In genomic region chr9:122930933-122931850, GRCh38 we compare ENCODE assay signal across 1 cellular context.
A peak's percentile ranks its signal among the peaks of the same experiment; 100 is the strongest.
TF ChIP-seq lines count a peak whose summit lies in the region.

Gene ZBTB26, minus strand, starts transcription at chr9:122931512. Its CDS starts 11,578 bp downstream, at chr9:122919934.

TF ChIP-seq in WTC11, 78 proteins besides CTCF, POLR2A, EP300 and RAD21 (continued from another document):
- TF ChIP-seq PREB (CRISPR knock-in tag; IDR thresholded peaks at IDR 0.05; ENCODE audit: borderline replicate concordance) (no peak), CBFB (CRISPR knock-in tag; IDR thresholded peaks at IDR 0.05; ENCODE audit: low read depth) (no peak), ELF4 (CRISPR knock-in tag; IDR thresholded peaks at IDR 0.05; ENCODE audit: low read depth) (no peak), TP53 (CRISPR knock-in tag; IDR thresholded peaks at IDR 0.05) (no peak), ZNF423 (CRISPR knock-in tag; IDR thresholded peaks at IDR 0.05) (peak; percentile 6; the same call in 1 of the 2 replicates), NFATC4 (CRISPR knock-in tag; IDR thresholded peaks at IDR 0.05) (no peak), SMAD3 (CRISPR knock-in tag; IDR thresholded peaks at IDR 0.05; ENCODE audit: borderline replicate concordance) (no peak), TCF7 (CRISPR knock-in tag; IDR thresholded peaks at IDR 0.05; ENCODE audit: low read depth) (no peak), ZNF671 (CRISPR knock-in tag; IDR thresholded peaks at IDR 0.05) (no peak), HMGXB4 (CRISPR knock-in tag; IDR thresholded peaks at IDR 0.05) (no peak; the same call in 1 of the 2 replicates), MAX (CRISPR knock-in tag; IDR thresholded peaks at IDR 0.05) (peak; percentile 50; the same call in 1 of the 2 replicates), ERG (CRISPR knock-in tag; IDR thresholded peaks at IDR 0.05) (no peak), ARID4B (CRISPR knock-in tag; IDR thresholded peaks at IDR 0.05; ENCODE audit: borderline replicate concordance) (peak; percentile 87; the same call in 1 of the 2 replicates), PRRX2 (CRISPR knock-in tag; IDR thresholded peaks at IDR 0.05) (no peak), GRHL2 (CRISPR knock-in tag; IDR thresholded peaks at IDR 0.05; ENCODE audit: insufficient replicate concordance, severe bottlenecking) (no peak), SOX15 (CRISPR knock-in tag; IDR thresholded peaks at IDR 0.05) (no peak), ZNF396 (CRISPR knock-in tag; IDR thresholded peaks at IDR 0.05; ENCODE audit: borderline replicate concordance) (no peak), NFYB (CRISPR knock-in tag; conservative IDR thresholded peaks at IDR 0.05; ENCODE audit: low read depth) (peak; percentile 73), FOXK1 (CRISPR knock-in tag; IDR thresholded peaks at IDR 0.05) (peak; percentile 68; the same call in 1 of the 2 replicates), IRF1 (CRISPR knock-in tag; IDR thresholded peaks at IDR 0.05) (no peak), MYBL2 (CRISPR knock-in tag; IDR thresholded peaks at IDR 0.05) (no peak), GABPB1 (CRISPR knock-in tag; IDR thresholded peaks at IDR 0.05) (peak; percentile 36; the same call in 1 of the 2 replicates), AFF4 (CRISPR knock-in tag; IDR thresholded peaks at IDR 0.05; ENCODE audit: borderline replicate concordance) (no peak), E2F1 (CRISPR knock-in tag; IDR thresholded peaks at IDR 0.05) (no peak), NFE2L1 (CRISPR knock-in tag; IDR thresholded peaks at IDR 0.05) (no peak), E2F4 (CRISPR knock-in tag; IDR thresholded peaks at IDR 0.05; ENCODE audit: borderline replicate concordance, low read depth) (no peak), TEAD1 (CRISPR knock-in tag; IDR thresholded peaks at IDR 0.05) (peak; percentile 46; the same call in 1 of the 2 replicates), ZMAT4 (CRISPR knock-in tag; IDR thresholded peaks at IDR 0.05) (no peak)
